8 cellular contexts compared by ENCODE assay signal in the genomic region with DNA sequence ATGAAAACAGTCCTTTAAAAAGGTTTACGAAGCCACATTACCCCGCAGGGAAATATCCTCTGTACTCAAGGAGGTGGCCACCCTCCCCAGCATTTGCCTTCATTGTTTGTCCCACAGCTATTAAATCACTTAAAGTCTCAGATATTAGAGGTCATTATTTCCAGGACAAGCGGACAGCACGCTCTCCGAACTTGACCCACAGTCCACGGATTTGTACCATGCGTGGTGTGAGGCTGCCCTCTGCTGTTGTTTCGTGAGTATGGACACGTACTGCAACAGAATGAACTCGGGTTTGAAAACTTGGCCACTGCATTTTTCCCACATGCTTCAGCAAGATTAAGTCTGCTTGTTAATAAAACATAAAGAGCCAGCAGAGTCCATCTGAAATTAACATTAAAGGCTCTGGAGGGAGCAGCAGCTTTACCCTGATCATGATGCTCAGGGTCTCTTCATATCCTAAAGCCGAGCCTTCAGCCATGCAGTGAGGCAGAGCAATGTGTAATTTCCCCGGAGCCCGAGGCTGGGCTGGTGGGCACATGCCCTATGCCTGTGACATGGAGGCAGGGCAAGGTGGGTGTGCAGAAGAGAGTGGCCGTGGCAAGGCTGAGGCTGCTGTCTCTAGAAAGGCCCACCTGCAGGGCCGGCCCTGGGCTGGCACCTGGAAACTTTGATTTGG. TPM values are rescaled to one million over a fixed set of nuclear protein-coding genes. Genes with fewer than 3 reads are reported as not detected.
DNase-seq lines count a peak whose midpoint lies in the region; ATAC-seq and TF ChIP-seq lines count a peak whose summit lies in the region.

No MANE protein-coding gene starts in this region.

- H3K27ac ChIP-seq in breast epithelium: no peak overlapping the region
- no peak overlapping the region for H3K27ac ChIP-seq in tibial artery

- H3K4me1 ChIP-seq in breast epithelium (no peaks in the 10 kb centered on the region), tibial artery (no peaks in the 10 kb centered on the region)

- DNase-seq in NOMO-1 treated with DMSO at 0.1 percent for 48 hours (lab: John Stamatoyannopoulos, UW; ENCODE audit: unreplicated experiment) (peak; percentile 16), NOMO-1 treated with dmso at 0.1 percent for 144 hours (lab: John Stamatoyannopoulos, UW; ENCODE audit: unreplicated experiment) (no peak), NCI-H1092 (lab: John Stamatoyannopoulos, UW) (peak; percentile 31), breast epithelium (ENCODE audit: low spot score in 2 of 2) (peak; percentile 30 to 67), kidney epithelial cell (ENCODE audit: low read depth) (no peak), tibial artery (peak; percentile 38 to 71)

- H3K36me3 ChIP-seq in breast epithelium (no peaks in the 10 kb centered on the region), kidney epithelial cell (ENCODE audit: control insufficient read depth, insufficient read depth, low read length) (no peaks in the 10 kb centered on the region), tibial artery (peaks cover 45 to 93% (median 73%) of the 10 kb centered on the region in 3 donors)

- H3K4me3 ChIP-seq in breast epithelium: no peak overlapping the region
- H3K4me3 ChIP-seq in kidney epithelial cell (ENCODE audit: low read depth, low read length): no peak overlapping the region
- H3K4me3 ChIP-seq in tibial artery: no peak overlapping the region

- H3K27me3 ChIP-seq in breast epithelium (no peaks in the 10 kb centered on the region), kidney epithelial cell (ENCODE audit: control insufficient read depth, insufficient read depth, low read length) (no peaks in the 10 kb centered on the region), tibial artery (no peaks in the 10 kb centered on the region)

- TF ChIP-seq POLR2A in breast epithelium (IDR thresholded peaks at IDR 0.05): no peak

- TF ChIP-seq CTCF in breast epithelium (IDR thresholded peaks at IDR 0.05) (peak in 2 of 3 donors; percentile 79 to 85), kidney epithelial cell (IDR thresholded peaks at IDR 0.05; ENCODE audit: insufficient read depth, low read length, poor library complexity, severe bottlenecking) (peak; percentile 80), tibial artery (IDR thresholded peaks at IDR 0.05) (peak; percentile 63 to 65)

- intact Hi-C loops in breast epithelium (cut with DNase I; ENCODE audit: low total_unique reads): loop anchor here (10.0 kb wide), 1 partner anchor 210 kb away; no protein-coding TSS in a partner anchor
- intact Hi-C loops in tibial artery (cut with DNase I; ENCODE audit: low total_unique reads): loop anchor here (5.0 kb wide), 1 partner anchor 212 kb away; no protein-coding TSS in a partner anchor

- no peak for ATAC-seq in activated CD4-positive, CD25-positive, alpha-beta regulatory T cell treated with anti-CD3 and anti-CD28 coated beads, Interleukin-2, amount 50 U/mL, for 24 hours
- no peak for ATAC-seq in HG03565 (IDR thresholded peaks at IDR 0.05; ENCODE audit: unreplicated experiment)

- H3K9me3 ChIP-seq in breast epithelium (no peaks in the 10 kb centered on the region), tibial artery (no peaks in the 10 kb centered on the region)

RNA-seq across cellular contexts. Expression of a gene that starts 19.7 kb away (rescaled TPM):
- total RNA-seq in breast epithelium (10 to 100 TPM in 2 of 3 donors, 1 to 10 TPM in 1; 8.8 to 38.1 (median 17.4) TPM), kidney epithelial cell (26.9 and 34.4 TPM in 2 replicates)

Comparison
In these comparisons a context has a peak if more than half of its experiments do, and no peak if none do; other contexts are left out.
1. DNase-seq: peak in NOMO-1 treated with DMSO at 0.1 percent for 48 hours (single experiment), NCI-H1092 (single experiment), breast epithelium (2 of 2) and tibial artery (2 of 2); none in NOMO-1 treated with dmso at 0.1 percent for 144 hours (single experiment) and kidney epithelial cell (single experiment).
2. Peak in every context shown above with its lines, with median percentiles within 50 percentile points of each other: CTCF ChIP-seq.